In genomic region chr16:4847774-4848587, GRCh38 we compare ENCODE assay signal across 8 cellular contexts. TPM values are rescaled to one million over a fixed set of nuclear protein-coding genes. Genes with fewer than 3 reads are reported as not detected.
DNase-seq lines count a peak whose midpoint lies in the region; ATAC-seq and TF ChIP-seq lines count a peak whose summit lies in the region.

No MANE protein-coding gene starts in this region.

- H3K4me1 ChIP-seq in adipocyte (ENCODE audit: control insufficient read depth, insufficient read depth, low read length) (peaks cover 54% of the 10 kb centered on the region), rectal smooth muscle tissue (ENCODE audit: control insufficient read depth, insufficient read depth, low read length) (peaks cover 13% of the 10 kb centered on the region)

- H3K9ac ChIP-seq in adipocyte (ENCODE audit: low read length) (peak overlapping the region; percentile 96), rectal smooth muscle tissue (ENCODE audit: low read length) (peak overlapping the region; percentile 83)

- H3K9me3 ChIP-seq in adipocyte (ENCODE audit: control insufficient read depth, low read length) = no peaks in the 10 kb centered on the region

- H3K27me3 ChIP-seq in adipocyte (replicated peaks; ENCODE audit: control insufficient read depth, insufficient read depth, low read length) (no peaks in the 10 kb centered on the region), rectal smooth muscle tissue (ENCODE audit: control insufficient read depth, insufficient read depth, low read length) (no peaks in the 10 kb centered on the region)

- intact Hi-C loops in left ventricle myocardium superior (cut with micrococcal nuclease) = no loop called here

- H3K27ac ChIP-seq in rectal smooth muscle tissue (ENCODE audit: low read depth, low read length) = peak overlapping the region; percentile 90

- DNase-seq in AG09319 (ENCODE audit: extremely low read depth, low read depth) (peak; percentile 19), RPMI8226 (peak; percentile 67), adipocyte (ENCODE audit: low read depth) (peak; percentile 75), left ventricle myocardium superior (peak; percentile 74), GM10266 (ENCODE audit: extremely low spot score) (no peak)

- TF ChIP-seq CTCF in AG09319 (IDR thresholded peaks at IDR 0.05; ENCODE audit: low read depth, low read length) (no peak), GM10266 (IDR thresholded peaks at IDR 0.05; ENCODE audit: control insufficient read depth, insufficient read depth, low read depth, missing control alignments) (no peak)

- peak; percentile 12 for ATAC-seq in GM18870 (IDR thresholded peaks at IDR 0.05; ENCODE audit: unreplicated experiment)
- ATAC-seq in HG03103 (IDR thresholded peaks at IDR 0.05; ENCODE audit: low read depth, unreplicated experiment) = peak; percentile 6
- ATAC-seq in left ventricle myocardium superior = peak; percentile 31

- peak overlapping the region; percentile 88 for H3K4me3 ChIP-seq in adipocyte (ENCODE audit: low read length)
- peak overlapping the region; percentile 86 for H3K4me3 ChIP-seq in rectal smooth muscle tissue (ENCODE audit: low read length)

- H3K36me3 ChIP-seq in adipocyte (ENCODE audit: control insufficient read depth, insufficient read depth, low read length, severe bottlenecking) = peaks cover 21% of the 10 kb centered on the region
- peaks cover 13% of the 10 kb centered on the region for H3K36me3 ChIP-seq in rectal smooth muscle tissue (ENCODE audit: control insufficient read depth, insufficient read depth, low read length)

RNA-seq across cellular contexts. Expression of gene UBN1, which starts 0.7 kb away (rescaled TPM):
- total RNA-seq in left ventricle myocardium superior = 50.9 TPM

RNA-seq across cellular contexts. Expression of gene GLYR1, which starts 0.9 kb away (rescaled TPM):
- total RNA-seq in left ventricle myocardium superior = 102 TPM

RNA-seq across cellular contexts. Expression of gene ROGDI, which starts 45.5 kb away (rescaled TPM):
- total RNA-seq in left ventricle myocardium superior = 134 TPM

RNA-seq across cellular contexts. Expression of gene SMIM22, which starts 52.8 kb away (rescaled TPM):
- total RNA-seq in left ventricle myocardium superior = not detected

RNA-seq across cellular contexts. Expression of gene SEPTIN12, which starts 59.8 kb away (rescaled TPM):
- not detected for total RNA-seq in left ventricle myocardium superior
